18 cellular contexts compared by ENCODE assay signal in the genomic region with DNA sequence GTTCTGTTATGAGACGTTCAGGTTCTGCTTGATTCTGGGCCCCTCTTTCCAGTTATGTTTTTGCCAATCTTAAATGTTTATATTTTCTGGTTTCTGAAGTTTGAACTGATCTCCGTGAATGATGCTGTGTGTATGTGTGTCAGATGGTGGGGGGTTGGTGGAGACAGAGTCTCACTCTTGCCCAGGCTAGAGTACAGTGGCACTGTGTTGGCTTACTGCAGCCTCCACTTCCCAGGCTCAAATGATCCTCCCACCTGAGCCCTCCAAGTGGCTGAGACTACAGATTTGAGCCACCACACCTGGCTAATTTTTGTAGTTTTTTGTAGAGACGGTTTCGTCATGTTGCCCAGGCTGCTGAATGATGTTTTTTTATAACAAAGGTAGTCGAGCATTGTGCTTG.
"Had no signal": no experiment of that assay in that cellular context is flagged by ENCODE, and none has a peak within 500 bp of the region (broad histone marks: within the 10 kb centered on the region; RNA-seq: fewer than 3 reads in every experiment).

No MANE protein-coding gene starts in this region.

- H3K36me3 ChIP-seq: left ventricle myocardium inferior, lower lobe of right lung, sigmoid colon had no signal

- H3K9me3 Mint-ChIP-seq: mesothelial cell of epicardium; natural killer cell treated with Interleukin-12 subunit alpha and Interleukin-12 subunit beta and Interleukin-15 and Interleukin-18, amount 100 ng/mL, for 72 hours; type B pancreatic cell had no signal

- H3K27ac ChIP-seq: hepatocyte, left ventricle myocardium inferior, lower lobe of right lung, sigmoid colon, skin epidermis had no signal

- H3K27me3 ChIP-seq: hepatocyte, sigmoid colon had no signal

- H3K9me3 ChIP-seq: left ventricle myocardium inferior, lower lobe of right lung, sigmoid colon had no signal

- H3K4me1 ChIP-seq: lower lobe of right lung had no signal

- H3K27ac Mint-ChIP-seq: memory B cell; mesothelial cell of epicardium; natural killer cell treated with Interleukin-12 subunit alpha and Interleukin-12 subunit beta and Interleukin-15 and Interleukin-18, amount 100 ng/mL, for 72 hours had no signal

- H3K4me2 ChIP-seq: hepatocyte had no signal

- H3K36me3 Mint-ChIP-seq: mesothelial cell of epicardium; natural killer cell treated with Interleukin-12 subunit alpha and Interleukin-12 subunit beta and Interleukin-15 and Interleukin-18, amount 100 ng/mL, for 72 hours; type B pancreatic cell had no signal

- FAIRE-seq: endothelial cell of umbilical vein, kidney, urothelium cell line had no signal

- H2AFZ ChIP-seq: hepatocyte had no signal

- H3K27me3 Mint-ChIP-seq: memory B cell; natural killer cell treated with Interleukin-12 subunit alpha and Interleukin-12 subunit beta and Interleukin-15 and Interleukin-18, amount 100 ng/mL, for 72 hours; type B pancreatic cell had no signal

- H3K4me3 ChIP-seq: hepatocyte, left ventricle myocardium inferior, lower lobe of right lung, sigmoid colon, skin epidermis had no signal

- H3K4me3 Mint-ChIP-seq: memory B cell; mesothelial cell of epicardium; natural killer cell treated with Interleukin-12 subunit alpha and Interleukin-12 subunit beta and Interleukin-15 and Interleukin-18, amount 100 ng/mL, for 72 hours; type B pancreatic cell had no signal

- DNase-seq: effector memory CD4-positive, alpha-beta T cell; foreskin melanocyte; head of caudate nucleus; kidney; left cardiac atrium; left ventricle myocardium inferior; lower lobe of right lung; sigmoid colon; stimulated activated CD4-positive, alpha-beta T cell treated with anti-CD3 and anti-CD28 coated beads, Interleukin-2, amount 100 ng/mL, for 48 hours; stimulated activated naive CD4-positive, alpha-beta T cell treated with Interleukin-2 at 50 U/mL for 16 hours had no signal

- ATAC-seq: left cardiac atrium; lower lobe of right lung; natural killer cell treated with Interleukin-12 subunit alpha and Interleukin-12 subunit beta and Interleukin-15 and Interleukin-18, amount 100 ng/mL, for 72 hours had no signal
